Comparison of ENCODE assay signal across 8 cellular contexts in the genomic region with DNA sequence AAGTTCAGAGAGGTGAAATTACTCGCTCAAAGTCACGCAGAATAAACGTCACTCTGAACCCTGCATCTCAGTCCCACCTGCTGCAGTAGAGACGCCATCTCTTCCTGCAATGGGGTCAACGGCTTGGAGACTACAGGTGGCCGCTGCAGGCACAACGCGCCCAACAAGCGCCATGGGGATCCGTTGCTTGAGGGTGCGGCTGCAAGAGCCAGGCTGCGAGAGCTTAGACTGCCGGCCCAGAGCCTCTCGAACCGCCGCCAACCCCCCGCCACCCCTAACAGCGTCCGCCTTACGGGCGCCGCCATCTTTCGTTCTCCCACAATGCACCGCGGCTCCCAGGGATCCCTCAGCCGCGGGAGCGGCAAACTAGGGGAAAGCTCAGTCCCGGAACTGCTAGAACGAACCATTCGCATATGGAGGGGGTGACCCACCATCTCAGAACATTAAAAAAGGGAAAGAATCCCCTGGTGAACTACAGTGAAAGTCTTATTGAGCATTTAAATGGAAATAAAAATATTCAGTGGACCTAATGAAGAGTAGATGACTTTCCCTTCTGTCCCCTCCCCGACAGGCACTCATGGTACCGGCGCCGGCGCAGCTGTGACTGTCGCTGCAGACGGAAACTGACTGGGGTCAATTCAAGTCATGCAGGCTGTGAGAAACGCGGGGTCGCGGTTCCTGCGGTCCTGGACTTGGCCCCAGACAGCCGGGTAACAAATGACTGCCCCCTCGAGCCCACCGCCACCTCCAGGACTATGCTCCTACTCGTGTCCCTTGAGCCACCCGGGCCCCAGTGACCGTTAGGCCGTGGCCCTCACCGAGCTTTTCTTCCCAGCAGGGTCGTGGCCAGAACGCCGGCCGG. TPM values are rescaled to one million over a fixed set of nuclear protein-coding genes. Genes with fewer than 3 reads are reported as not detected.
DNase-seq lines count a peak whose midpoint lies in the region; ATAC-seq and TF ChIP-seq lines count a peak whose summit lies in the region.

A gene (minus strand): TSS at position 316 of the 862 bp plus-strand sequence. CDS start 11 bp downstream, at position 305.
A gene (plus strand): TSS at position 636 of the 862 bp plus-strand sequence. CDS start 10 bp downstream, at position 646.

- TF ChIP-seq CTCF in chondrocyte (IDR thresholded peaks at IDR 0.05) (no peak), kidney epithelial cell (IDR thresholded peaks at IDR 0.05; ENCODE audit: insufficient read depth, low read length, poor library complexity, severe bottlenecking) (no peak)

- peaks cover 16% of the 10 kb centered on the region for H3K4me1 Mint-ChIP-seq in chondrocyte (ENCODE audit: low read depth)

- DNase-seq in Ammon's horn (ENCODE audit: low spot score) (peak; percentile 90), NCI-H460 (ENCODE audit: extremely low read depth, low read depth) (peak; percentile 82), chondrocyte (ENCODE audit: low spot score) (peak; percentile 95), kidney epithelial cell (ENCODE audit: low read depth) (no peak)
- DNase-seq in activated CD4-positive, alpha-beta T cell treated with anti-CD3 and anti-CD28 coated beads for 24 hours (ENCODE audit: low read depth in 2 of 2): peak; percentile 85 to 86
- peak; percentile 76 to 85 for DNase-seq in stimulated activated CD4-positive, alpha-beta T cell treated with anti-CD3 and anti-CD28 coated beads, Interleukin-15, amount 100 ng/mL, for 48 hours (ENCODE audit: low read depth in 2 of 2)

- H3K27me3 ChIP-seq in kidney epithelial cell (ENCODE audit: control insufficient read depth, insufficient read depth, low read length): no peaks in the 10 kb centered on the region

- peaks cover 7% of the 10 kb centered on the region for H3K36me3 Mint-ChIP-seq in chondrocyte (ENCODE audit: low read depth)

- no peaks in the 10 kb centered on the region for H3K36me3 ChIP-seq in kidney epithelial cell (ENCODE audit: control insufficient read depth, insufficient read depth, low read length)

- peak; percentile 89 for ATAC-seq in HG03432 (IDR thresholded peaks at IDR 0.05; ENCODE audit: unreplicated experiment)

- H3K4me3 Mint-ChIP-seq in chondrocyte (ENCODE audit: unreplicated experiment): peak within 1 kb of the TSS; percentile 89

- peak within 1 kb of the TSS; percentile 99 for H3K27ac Mint-ChIP-seq in chondrocyte (ENCODE audit: unreplicated experiment)

- peak within 1 kb of the TSS; percentile 98 for H3K4me3 ChIP-seq in kidney epithelial cell (ENCODE audit: low read depth, low read length)

- peak; percentile 83 for TF ChIP-seq POLR2A in GM19193 (IDR thresholded peaks at IDR 0.05; ENCODE audit: extremely low read depth, insufficient read depth, insufficient read length)

- no peaks in the 10 kb centered on the region for H3K9me3 Mint-ChIP-seq in chondrocyte (ENCODE audit: low read depth)

- no peaks in the 10 kb centered on the region for H3K27me3 Mint-ChIP-seq in chondrocyte (ENCODE audit: low read depth)

RNA-seq across cellular contexts. Expression of the first gene that starts in this region (rescaled TPM):
- total RNA-seq in NCI-H460 (2014; rRNA removed; shearing (Covaris generic)): 38.3 and 41.1 TPM in 2 replicates
- polyA plus RNA-seq in NCI-H460 (2014; cell fraction: nucleus; rRNA removed): 42.4 and 48.2 TPM in 2 replicates
- total RNA-seq in chondrocyte (12.7 to 15.7 TPM (median 13.7 TPM) in 3 replicates), kidney epithelial cell (22.2 and 24.5 TPM in 2 replicates)

RNA-seq across cellular contexts. Expression of the second gene that starts in this region (rescaled TPM):
- 44.6 and 53.2 TPM in 2 replicates for total RNA-seq in NCI-H460 (2014; rRNA removed; shearing (Covaris generic))
- polyA plus RNA-seq in NCI-H460 (2014; cell fraction: nucleus; rRNA removed): 107 and 117 TPM in 2 replicates
- total RNA-seq in chondrocyte (38.1 to 46.7 TPM (median 42.0 TPM) in 3 replicates), kidney epithelial cell (40.5 and 48.4 TPM in 2 replicates)
